ENCODE assay signal across 15 cellular contexts in the genomic region with DNA sequence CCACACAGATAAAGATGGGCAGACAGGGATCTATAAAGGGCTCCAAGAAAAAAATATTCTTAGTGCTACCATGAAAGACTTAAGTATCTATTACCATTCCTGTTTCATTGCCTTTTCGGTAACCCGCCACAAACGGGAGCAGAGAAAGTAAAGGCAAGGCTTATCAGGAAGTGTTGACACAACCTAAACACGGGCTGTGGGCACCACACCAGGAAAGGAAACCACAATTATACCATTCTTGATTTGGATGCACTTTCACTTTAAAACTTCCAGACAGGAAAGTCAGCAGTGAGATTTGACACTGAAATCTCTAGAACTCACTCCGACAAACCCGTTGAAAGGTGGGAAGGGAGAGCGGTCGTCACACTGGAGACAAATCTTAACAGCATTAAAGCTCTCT. TPM values are rescaled to one million over a fixed set of nuclear protein-coding genes. Genes with fewer than 3 reads are reported as not detected.
A peak's percentile ranks its signal among the peaks of the same experiment; 100 is the strongest.
DNase-seq lines count a peak whose midpoint lies in the region; ATAC-seq, FAIRE-seq and TF ChIP-seq lines count a peak whose summit lies in the region.
"Had no signal": no experiment of that assay in that cellular context is flagged by ENCODE, and none has a peak within 500 bp of the region (broad histone marks: within the 10 kb centered on the region; RNA-seq: fewer than 3 reads in every experiment).

No MANE protein-coding gene starts in this region.

- H3K27me3 Mint-ChIP-seq in neural progenitor cell (ENCODE audit: insufficient read depth, low read depth): peaks cover 10% of the 10 kb centered on the region

- peak overlapping the region; percentile 34 for H3K4me3 Mint-ChIP-seq in neural progenitor cell
- H3K4me3 Mint-ChIP-seq: activated T-helper 1 cell treated with anti-CD3 and anti-CD28 coated beads, Interleukin-12 subunit alpha, Interleukin-12 subunit beta, Interleukin-2, Interleukin-4 antibody, amounts not matched to agents 30 ng/mL and 10 ng/mL and 1 ng/mL, durations not matched to agents 14 hours and 24 hours and 36 hours had no signal

- H3K9me3 Mint-ChIP-seq in neural progenitor cell: no peaks in the 10 kb centered on the region
- H3K9me3 Mint-ChIP-seq: activated T-helper 1 cell treated with anti-CD3 and anti-CD28 coated beads, Interleukin-12 subunit alpha, Interleukin-12 subunit beta, Interleukin-2, Interleukin-4 antibody, amounts not matched to agents 30 ng/mL and 10 ng/mL and 1 ng/mL, durations not matched to agents 14 hours and 24 hours and 36 hours had no signal

- H3K36me3 ChIP-seq in fibroblast of lung (ENCODE audit: control insufficient read depth, insufficient read depth, low read length): no peaks in the 10 kb centered on the region
- no peaks in the 10 kb centered on the region for H3K36me3 ChIP-seq in neural progenitor cell

- peaks cover 24% of the 10 kb centered on the region for H3K4me1 Mint-ChIP-seq in neural progenitor cell

- peaks cover 28% of the 10 kb centered on the region for H3F3A ChIP-seq in neural progenitor cell (ENCODE audit: low read depth)

- DNase-seq in Daoy (ENCODE audit: low read depth) (peak; percentile 73), RCC 7860 (ENCODE audit: low spot score) (peak; percentile 29), fibroblast of lung (ENCODE audit: low read depth in 2 of 2) (peak; percentile 48 to 64), neural progenitor cell (ENCODE audit: low spot score) (no peak), NCI-H1417 (lab: John Stamatoyannopoulos, UW) (no peak), HuH-7 (ENCODE audit: low spot score) (no peak)
- DNase-seq: activated CD4-positive, alpha-beta T cell treated with anti-CD3 and anti-CD28 coated beads for 1 hour; COR-L47; left ventricle myocardium superior; NCI-H1105 treated with DMSO at 0.1 percent for 48 hours; stimulated activated CD4-positive, alpha-beta T cell treated with anti-CD3 and anti-CD28 coated beads, Interleukin-2, amount 100 ng/mL, for 24 hours had no signal

- H3K27ac ChIP-seq in fibroblast of lung (ENCODE audit: insufficient read depth, low read length) (no peak overlapping the region), neural progenitor cell (no peak overlapping the region)
- H3K27ac ChIP-seq: gastroesophageal sphincter had no signal

- H3K9me3 ChIP-seq in fibroblast of lung (ENCODE audit: control insufficient read depth, insufficient read depth, low read depth, low read length) (no peaks in the 10 kb centered on the region), neural progenitor cell (ENCODE audit: low read depth) (no peaks in the 10 kb centered on the region)
- H3K9me3 ChIP-seq: gastroesophageal sphincter had no signal

- ATAC-seq in GM18868 (IDR thresholded peaks at IDR 0.05; ENCODE audit: unreplicated experiment) (no peak), GM21576 (IDR thresholded peaks at IDR 0.05; ENCODE audit: unreplicated experiment) (no peak)
- ATAC-seq: gastroesophageal sphincter, left ventricle myocardium superior had no signal

- H3K36me3 Mint-ChIP-seq in neural progenitor cell: peaks cover 28% of the 10 kb centered on the region

- peak overlapping the region in 1 of 4 experiments; percentile 6 for H3K4me3 ChIP-seq in fibroblast of lung (replicated peaks in 1 of 4; ENCODE audit: control extremely low read depth in 1 of 4, insufficient read depth in 1 of 4, low read depth in 3 of 4, low read length in 4 of 4)
- no peak overlapping the region for H3K4me3 ChIP-seq in neural progenitor cell

- H3K4me2 ChIP-seq in fibroblast of lung (ENCODE audit: extremely low read depth, insufficient read depth, low read length): peak overlapping the region; percentile 55
- no peak overlapping the region for H3K4me2 ChIP-seq in neural progenitor cell

- H2AFZ ChIP-seq in fibroblast of lung (ENCODE audit: low read length): no peak overlapping the region
- H2AFZ ChIP-seq in neural progenitor cell (replicated peaks): no peak overlapping the region

- H3K4me1 ChIP-seq in fibroblast of lung (ENCODE audit: control insufficient read depth, extremely low read depth, insufficient read depth, low read length) (peaks cover 9% of the 10 kb centered on the region), neural progenitor cell (peaks cover 69% of the 10 kb centered on the region)

- H3K79me2 ChIP-seq in fibroblast of lung (ENCODE audit: control insufficient read depth, insufficient read depth, low read length) (peaks cover 62% of the 10 kb centered on the region), neural progenitor cell (ENCODE audit: low read depth) (peaks cover 100% of the 10 kb centered on the region)

- H3K27me3 ChIP-seq in fibroblast of lung (ENCODE audit: control insufficient read depth, insufficient read depth, low read length): no peaks in the 10 kb centered on the region
- no peaks in the 10 kb centered on the region for H3K27me3 ChIP-seq in neural progenitor cell
- H3K27me3 ChIP-seq: gastroesophageal sphincter had no signal

- FAIRE-seq in RCC 7860 (lab: Jason Lieb, UNC): peak; percentile 76

- no peak for TF ChIP-seq CTCF in fibroblast of lung (conservative IDR thresholded peaks at IDR 0.05 in 1 of 2, IDR thresholded peaks at IDR 0.05 in 1 of 2; ENCODE audit: low read depth in 1 of 2, low read length in 2 of 2)
- TF ChIP-seq CTCF in neural progenitor cell (IDR thresholded peaks at IDR 0.05): no peak

- H4K20me1 ChIP-seq in fibroblast of lung (ENCODE audit: control insufficient read depth, extremely low read depth, insufficient read depth, low read length): peaks cover 3% of the 10 kb centered on the region
- H4K20me1 ChIP-seq in neural progenitor cell (ENCODE audit: low read depth): peaks cover 77% of the 10 kb centered on the region

- H3K9ac ChIP-seq in fibroblast of lung (ENCODE audit: insufficient read depth, low read length): no peak overlapping the region
- no peak overlapping the region for H3K9ac ChIP-seq in neural progenitor cell

- H3K27ac Mint-ChIP-seq in neural progenitor cell: peak overlapping the region; percentile 6
- H3K27ac Mint-ChIP-seq: activated T-helper 1 cell treated with anti-CD3 and anti-CD28 coated beads, Interleukin-12 subunit alpha, Interleukin-12 subunit beta, Interleukin-2, Interleukin-4 antibody, amounts not matched to agents 30 ng/mL and 10 ng/mL and 1 ng/mL, durations not matched to agents 14 hours and 24 hours and 36 hours had no signal

RNA-seq across cellular contexts. Expression of gene TLE1, which starts 6.5 kb away (rescaled TPM):
- total RNA-seq in Daoy (2014; rRNA removed; shearing (Covaris generic)): 11.3 and 18.5 TPM in 2 replicates
- total RNA-seq in fibroblast of lung (25.9 and 29.7 TPM in 2 replicates), neural progenitor cell (ENCODE audit: low replicate concordance) (51.9 and 54.7 TPM in 2 replicates)
- polyA plus RNA-seq in fibroblast of lung: 29.3 and 35.6 TPM in 2 replicates
- polyA plus RNA-seq in fibroblast of lung (2012): 21.6 and 26.3 TPM in 2 replicates
- polyA minus RNA-seq in fibroblast of lung (ENCODE audit: low replicate concordance): 27.7 and 29.8 TPM in 2 replicates
- total RNA-seq: activated T-helper 1 cell treated with anti-CD3 and anti-CD28 coated beads, Interleukin-12 subunit alpha, Interleukin-12 subunit beta, Interleukin-2, Interleukin-4 antibody, amounts not matched to agents 30 ng/mL and 10 ng/mL and 1 ng/mL, durations not matched to agents 14 hours and 24 hours and 36 hours had no signal

Comparison
In these comparisons a context has a peak if more than half of its experiments do, and no peak if none do; other contexts are left out.
1. DNase-seq: peak in Daoy (single experiment), RCC 7860 (single experiment) and fibroblast of lung (2 of 2); none in neural progenitor cell (single experiment), NCI-H1417 (0 of 3) and HuH-7 (single experiment).